In the genomic region with DNA sequence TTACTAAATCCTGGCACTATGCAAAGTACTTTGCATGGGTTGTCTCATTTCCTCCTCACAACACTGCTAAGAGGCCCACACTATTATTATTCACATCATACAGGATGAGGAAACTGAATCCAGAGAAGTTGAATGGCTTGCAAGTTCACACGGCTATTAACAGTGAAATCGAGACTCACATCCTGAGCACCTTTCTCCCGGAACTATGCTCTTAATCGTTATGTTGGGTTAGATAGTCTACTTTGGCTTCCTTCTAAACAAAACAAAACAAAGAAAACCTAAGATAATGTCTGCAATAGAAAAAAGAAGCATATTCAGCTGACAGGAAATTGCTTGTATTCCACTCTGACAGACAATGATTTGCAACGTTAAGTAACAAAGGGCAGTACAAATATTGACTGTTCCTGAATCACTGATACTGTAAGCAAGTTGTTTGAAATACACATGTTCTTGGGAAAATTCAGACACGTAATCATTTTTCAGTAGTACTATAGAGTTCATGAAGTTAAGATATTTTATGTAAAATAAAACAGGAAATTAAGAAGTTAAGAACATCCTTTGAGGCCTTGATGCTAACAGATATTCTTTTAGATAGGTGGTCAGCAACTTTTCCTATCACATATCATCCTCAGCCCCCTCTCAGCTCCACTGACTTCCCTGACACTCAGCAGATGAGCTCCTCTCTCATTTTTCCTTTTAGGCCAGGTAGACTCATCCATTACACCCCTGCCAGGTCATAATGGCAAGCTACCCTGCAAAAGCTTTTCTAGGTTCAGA, we compare ENCODE assay signal across 13 cellular contexts. TPM values are rescaled to one million over a fixed set of nuclear protein-coding genes. Genes with fewer than 3 reads are reported as not detected.
A peak's percentile ranks its signal among the peaks of the same experiment; 100 is the strongest.
DNase-seq lines count a peak whose midpoint lies in the region; ATAC-seq and TF ChIP-seq lines count a peak whose summit lies in the region.
"Had no signal": no experiment of that assay in that cellular context is flagged by ENCODE, and none has a peak within 500 bp of the region (broad histone marks: within the 10 kb centered on the region; RNA-seq: fewer than 3 reads in every experiment).

No MANE protein-coding gene starts in this region.

- ATAC-seq in heart left ventricle (peak in 3 of 4 donors; percentile 20 to 76 (median 50)), left cardiac atrium (no peak), HG02642 (IDR thresholded peaks at IDR 0.05; ENCODE audit: poor library complexity, unreplicated experiment) (no peak), HG03439 (IDR thresholded peaks at IDR 0.05; ENCODE audit: unreplicated experiment) (no peak), HG03135 (IDR thresholded peaks at IDR 0.05; ENCODE audit: unreplicated experiment) (no peak)
- ATAC-seq: WTC11 had no signal

- TF ChIP-seq POLR2A in heart left ventricle (IDR thresholded peaks at IDR 0.05) = no peak
- TF ChIP-seq POLR2A in transverse colon (IDR thresholded peaks at IDR 0.05) = no peak

- WGBS in heart left ventricle, 4 donors = 46 to 50% (median 49%) methylated on average over 6 of the region's 6 CpGs
- WGBS in transverse colon (ENCODE audit: low coverage in 1 of 2), 2 donors = 22 to 28% methylated on average over 6 of the region's 6 CpGs

- H3K27me3 ChIP-seq in heart left ventricle = no peaks in the 10 kb centered on the region
- no peaks in the 10 kb centered on the region for H3K27me3 ChIP-seq in transverse colon
- H3K27me3 ChIP-seq: breast epithelium had no signal

- peak overlapping the region in 6 of 12 donors; percentile 1 to 53 (median 34) for H3K27ac ChIP-seq in heart left ventricle
- peak overlapping the region; percentile 39 to 64 (median 52) for H3K27ac ChIP-seq in transverse colon
- H3K27ac ChIP-seq: C4-2B had no signal

- DNase-seq in heart left ventricle = no peak
- no peak for DNase-seq in left cardiac atrium
- peak; percentile 60 for DNase-seq in fibroblast of villous mesenchyme (ENCODE audit: low read depth)
- no peak for DNase-seq in transverse colon
- DNase-seq: NCI-H2171 treated with DMSO at 0.1 percent for 48 hours had no signal

- intact Hi-C loops in heart left ventricle (cut with DNase I) (loop anchor here in 2 of 10 donors (5.0 to 10.0 kb wide), 2 partner anchors 43 to 130 kb away; a partner anchor contains a TSS), left cardiac atrium (cut with DNase I) (loop anchor here in 1 of 2 donors (10.0 kb wide), 1 partner anchor 50 kb away; no protein-coding TSS in a partner anchor), transverse colon (cut with DNase I; ENCODE audit: low total_unique reads) (no loop called here)

- H3K36me3 ChIP-seq in heart left ventricle = no peaks in the 10 kb centered on the region
- H3K36me3 ChIP-seq in transverse colon = no peaks in the 10 kb centered on the region
- H3K36me3 ChIP-seq: breast epithelium had no signal

- no peak for TF ChIP-seq CTCF in heart left ventricle (IDR thresholded peaks at IDR 0.05)
- no peak for TF ChIP-seq CTCF in fibroblast of villous mesenchyme (IDR thresholded peaks at IDR 0.05; ENCODE audit: insufficient read depth, low read depth, low read length)
- no peak for TF ChIP-seq CTCF in transverse colon (IDR thresholded peaks at IDR 0.05)

- TF ChIP-seq EP300 in transverse colon (IDR thresholded peaks at IDR 0.05; ENCODE audit: low read depth) = no peak

- H3K4me1 ChIP-seq in heart left ventricle = peaks cover 0 to 53% (median 2%) of the 10 kb centered on the region in 12 donors
- H3K4me1 ChIP-seq in transverse colon = peaks cover 0 to 54% (median 5%) of the 10 kb centered on the region in 4 donors
- H3K4me1 ChIP-seq: breast epithelium had no signal

- H3K4me3 ChIP-seq in heart left ventricle = no peak overlapping the region
- H3K4me3 ChIP-seq in fibroblast of villous mesenchyme (ENCODE audit: low read depth, low read length) = no peak overlapping the region
- no peak overlapping the region for H3K4me3 ChIP-seq in transverse colon
- H3K4me3 ChIP-seq: breast epithelium had no signal

- H3K9me3 ChIP-seq in heart left ventricle = no peaks in the 10 kb centered on the region
- H3K9me3 ChIP-seq in transverse colon = no peaks in the 10 kb centered on the region
- H3K9me3 ChIP-seq: breast epithelium had no signal

- in situ Hi-C loops in transverse colon (cut with MboI; ENCODE audit: low pct_ligation_motif_present in 1 of 4, low pct_unique_long_range_greater_than_20kb in 1 of 4, low sequenced_read_pairs in 3 of 4) = no loop called here

TF ChIP-seq in PFSK-1, 5 proteins besides CTCF, POLR2A, EP300 and RAD21:
- TF ChIP-seq FOXP2 (optimal IDR thresholded peaks at IDR 0.05; ENCODE audit: borderline replicate concordance, extremely low read depth, extremely low read length, insufficient read depth) = peak; percentile 32
- TF ChIP-seq, protein P1, sequence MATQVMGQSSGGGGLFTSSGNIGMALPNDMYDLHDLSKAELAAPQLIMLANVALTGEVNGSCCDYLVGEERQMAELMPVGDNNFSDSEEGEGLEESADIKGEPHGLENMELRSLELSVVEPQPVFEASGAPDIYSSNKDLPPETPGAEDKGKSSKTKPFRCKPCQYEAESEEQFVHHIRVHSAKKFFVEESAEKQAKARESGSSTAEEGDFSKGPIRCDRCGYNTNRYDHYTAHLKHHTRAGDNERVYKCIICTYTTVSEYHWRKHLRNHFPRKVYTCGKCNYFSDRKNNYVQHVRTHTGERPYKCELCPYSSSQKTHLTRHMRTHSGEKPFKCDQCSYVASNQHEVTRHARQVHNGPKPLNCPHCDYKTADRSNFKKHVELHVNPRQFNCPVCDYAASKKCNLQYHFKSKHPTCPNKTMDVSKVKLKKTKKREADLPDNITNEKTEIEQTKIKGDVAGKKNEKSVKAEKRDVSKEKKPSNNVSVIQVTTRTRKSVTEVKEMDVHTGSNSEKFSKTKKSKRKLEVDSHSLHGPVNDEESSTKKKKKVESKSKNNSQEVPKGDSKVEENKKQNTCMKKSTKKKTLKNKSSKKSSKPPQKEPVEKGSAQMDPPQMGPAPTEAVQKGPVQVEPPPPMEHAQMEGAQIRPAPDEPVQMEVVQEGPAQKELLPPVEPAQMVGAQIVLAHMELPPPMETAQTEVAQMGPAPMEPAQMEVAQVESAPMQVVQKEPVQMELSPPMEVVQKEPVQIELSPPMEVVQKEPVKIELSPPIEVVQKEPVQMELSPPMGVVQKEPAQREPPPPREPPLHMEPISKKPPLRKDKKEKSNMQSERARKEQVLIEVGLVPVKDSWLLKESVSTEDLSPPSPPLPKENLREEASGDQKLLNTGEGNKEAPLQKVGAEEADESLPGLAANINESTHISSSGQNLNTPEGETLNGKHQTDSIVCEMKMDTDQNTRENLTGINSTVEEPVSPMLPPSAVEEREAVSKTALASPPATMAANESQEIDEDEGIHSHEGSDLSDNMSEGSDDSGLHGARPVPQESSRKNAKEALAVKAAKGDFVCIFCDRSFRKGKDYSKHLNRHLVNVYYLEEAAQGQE (IDR thresholded peaks at IDR 0.05; ENCODE audit: insufficient read depth in 1 of 2, low read depth in 2 of 2, low read length in 2 of 2) = no peak
- TF ChIP-seq TAF1 (IDR thresholded peaks at IDR 0.05; ENCODE audit: borderline replicate concordance, insufficient read depth, low read length) = no peak
- TF ChIP-seq SIN3A (IDR thresholded peaks at IDR 0.05; ENCODE audit: borderline replicate concordance, insufficient read depth, low read length) = no peak; the same call in 1 of the 2 replicates

RNA-seq across cellular contexts. Expression of a gene that starts 40.7 kb away (rescaled TPM):
- 1 to 10 TPM in 7 of 9 donors, under 1 TPM in 2; 0.65 to 8.4 (median 2.3) TPM for total RNA-seq in heart left ventricle
- 1 to 10 TPM in 1 of 2 donors, under 1 TPM in 1; 0.65 to 1.3 TPM for polyA plus RNA-seq in heart left ventricle
- 1 to 10 TPM; 3.1 to 4.1 TPM for total RNA-seq in left cardiac atrium
- polyA plus RNA-seq in PFSK-1 (2012; ENCODE audit: insufficient read length, low read depth) = not detected
- total RNA-seq in fibroblast of villous mesenchyme = not detected in 2 replicates
- 10 to 100 TPM in 1 of 4 donors, 1 to 10 TPM in 2, not detected in 1; 2.5 to 29.9 (median 2.7) TPM for total RNA-seq in transverse colon
- polyA plus RNA-seq: keratinocyte had no signal

RNA-seq across cellular contexts. Expression of a gene that starts 57.6 kb away (rescaled TPM):
- not detected for total RNA-seq in heart left ventricle
- under 1 TPM in 1 of 2 donors, not detected in 1; 0.04 TPM for polyA plus RNA-seq in heart left ventricle
- total RNA-seq in left cardiac atrium = not detected
- polyA plus RNA-seq in PFSK-1 (2012; ENCODE audit: insufficient read length, low read depth) = not detected
- total RNA-seq in fibroblast of villous mesenchyme = not detected in 2 replicates
- 1 to 10 TPM in 1 of 4 donors, under 1 TPM in 3; 0.14 to 2.8 (median 0.77) TPM for total RNA-seq in transverse colon
- polyA plus RNA-seq: keratinocyte had no signal

Comparison
In these comparisons a context has a peak if more than half of its experiments do, and no peak if none do; other contexts are left out.
1. ATAC-seq: peak in heart left ventricle (3 of 4); none in left cardiac atrium (0 of 2), HG02642 (single experiment), HG03439 (single experiment) and HG03135 (single experiment).